Comparison of ENCODE assay signal across 7 cellular contexts in genomic region chr19:34773555-34773864, GRCh38. TPM values are rescaled to one million over a fixed set of nuclear protein-coding genes. Genes with fewer than 3 reads are reported as not detected.
DNase-seq lines count a peak whose midpoint lies in the region; ATAC-seq, FAIRE-seq and TF ChIP-seq lines count a peak whose summit lies in the region.

No MANE protein-coding gene starts in this region.

- no peak for TF ChIP-seq CTCF in HFF-Myc (IDR thresholded peaks at IDR 0.05; ENCODE audit: low read depth, low read length, missing control alignments)
- no peak for TF ChIP-seq CTCF in activated CD8-positive, alpha-beta T cell treated with anti-CD3 and anti-CD28 coated beads for 36 hours (IDR thresholded peaks at IDR 0.05)

- H3K4me3 ChIP-seq in HFF-Myc (replicated peaks; ENCODE audit: low read depth, low read length) = peak overlapping the region; percentile 80
- H3K4me3 ChIP-seq in iPS-18a (ENCODE audit: low read length) = peak overlapping the region; percentile 78

- no peaks in the 10 kb centered on the region for H3K36me3 ChIP-seq in iPS-18a (ENCODE audit: control insufficient read depth, low read depth, low read length)

- H3K9ac ChIP-seq in iPS-18a (ENCODE audit: low read length) = no peak overlapping the region

- no peak overlapping the region for H3K27ac ChIP-seq in iPS-18a (ENCODE audit: low read length)

- no peaks in the 10 kb centered on the region for H3K36me3 Mint-ChIP-seq in activated CD8-positive, alpha-beta T cell treated with anti-CD3 and anti-CD28 coated beads for 36 hours (ENCODE audit: low read depth)
- H3K36me3 Mint-ChIP-seq in stimulated activated naive B cell treated with anti-CD40 and anti-IgM and Interleukin-4, amounts not matched to agents 10 μg/mL and 1 μg/mL and 100 μg/mL, for 72 hours = peaks cover 8 to 27% of the 10 kb centered on the region in 2 donors

- peaks cover 10% of the 10 kb centered on the region for H3K4me1 Mint-ChIP-seq in activated CD8-positive, alpha-beta T cell treated with anti-CD3 and anti-CD28 coated beads for 36 hours (ENCODE audit: low read depth)
- H3K4me1 Mint-ChIP-seq in stimulated activated naive B cell treated with anti-CD40 and anti-IgM and Interleukin-4, amounts not matched to agents 10 μg/mL and 1 μg/mL and 100 μg/mL, for 72 hours = peaks cover 14% of the 10 kb centered on the region in 2 donors

- ATAC-seq in activated CD8-positive, alpha-beta T cell treated with anti-CD3 and anti-CD28 coated beads for 36 hours = no peak
- ATAC-seq in stimulated activated naive B cell treated with anti-CD40 and anti-IgM and Interleukin-4, amounts not matched to agents 10 μg/mL and 1 μg/mL and 100 μg/mL, for 72 hours (replicated peaks) = no peak

- peaks cover 5% of the 10 kb centered on the region for H3K27me3 ChIP-seq in iPS-18a (ENCODE audit: control insufficient read depth, insufficient read depth, low read length)

- no peak for TF ChIP-seq POLR2A in GM12891 (IDR thresholded peaks at IDR 0.05; ENCODE audit: low read depth, low read length)

- H3K9me3 ChIP-seq in iPS-18a (ENCODE audit: control insufficient read depth, low read depth, low read length) = no peaks in the 10 kb centered on the region

- no peak overlapping the region for H3K27ac Mint-ChIP-seq in activated CD8-positive, alpha-beta T cell treated with anti-CD3 and anti-CD28 coated beads for 36 hours
- H3K27ac Mint-ChIP-seq in stimulated activated naive B cell treated with anti-CD40 and anti-IgM and Interleukin-4, amounts not matched to agents 10 μg/mL and 1 μg/mL and 100 μg/mL, for 72 hours = no peak overlapping the region

- DNase-seq in HFF-Myc (ENCODE audit: extremely low read depth, low read depth) (no peak), GM12891 (ENCODE audit: insufficient read length, low spot score) (no peak), posterior vena cava (ENCODE audit: low spot score) (no peak)
- DNase-seq in activated CD8-positive, alpha-beta T cell treated with anti-CD3 and anti-CD28 coated beads for 36 hours = no peak
- no peak for DNase-seq in stimulated activated naive B cell treated with anti-CD40 and anti-IgM and Interleukin-4, amounts not matched to agents 10 μg/mL and 1 μg/mL and 100 μg/mL, for 72 hours
- no peak for DNase-seq in stimulated activated CD8-positive, alpha-beta memory T cell treated with anti-CD3 and anti-CD28 coated beads, Interleukin-4, amount 100 ng/mL, for 48 hours

- peaks cover 6% of the 10 kb centered on the region for H3K27me3 Mint-ChIP-seq in activated CD8-positive, alpha-beta T cell treated with anti-CD3 and anti-CD28 coated beads for 36 hours
- peaks cover 26% of the 10 kb centered on the region in 2 donors for H3K27me3 Mint-ChIP-seq in stimulated activated naive B cell treated with anti-CD40 and anti-IgM and Interleukin-4, amounts not matched to agents 10 μg/mL and 1 μg/mL and 100 μg/mL, for 72 hours

- intact Hi-C loops in activated CD8-positive, alpha-beta T cell treated with anti-CD3 and anti-CD28 coated beads for 36 hours (cut with micrococcal nuclease) = no loop called here
- intact Hi-C loops in posterior vena cava (cut with DNase I) = no loop called here

- POLR2A ChIA-PET in activated CD8-positive, alpha-beta T cell treated with anti-CD3 and anti-CD28 coated beads for 36 hours (lab: Charles Lee) = no interaction called here

- FAIRE-seq in GM12891 (lab: Jason Lieb, UNC) = no peak

- peak overlapping the region; percentile 91 for H3K4me3 Mint-ChIP-seq in activated CD8-positive, alpha-beta T cell treated with anti-CD3 and anti-CD28 coated beads for 36 hours
- H3K4me3 Mint-ChIP-seq in stimulated activated naive B cell treated with anti-CD40 and anti-IgM and Interleukin-4, amounts not matched to agents 10 μg/mL and 1 μg/mL and 100 μg/mL, for 72 hours = peak overlapping the region; percentile 89 to 91

- H3K9me3 Mint-ChIP-seq in activated CD8-positive, alpha-beta T cell treated with anti-CD3 and anti-CD28 coated beads for 36 hours = peaks cover 4% of the 10 kb centered on the region
- H3K9me3 Mint-ChIP-seq in stimulated activated naive B cell treated with anti-CD40 and anti-IgM and Interleukin-4, amounts not matched to agents 10 μg/mL and 1 μg/mL and 100 μg/mL, for 72 hours = peaks cover 9 to 10% of the 10 kb centered on the region in 2 donors

- CTCF ChIA-PET in activated CD8-positive, alpha-beta T cell treated with anti-CD3 and anti-CD28 coated beads for 36 hours (lab: Charles Lee) = no interaction called here

- H3K4me1 ChIP-seq in iPS-18a (ENCODE audit: control insufficient read depth, low read depth, low read length) = no peaks in the 10 kb centered on the region

TF ChIP-seq in GM12891, 5 proteins besides CTCF, POLR2A, EP300 and RAD21:
- TF ChIP-seq TAF1 (IDR thresholded peaks at IDR 0.05; ENCODE audit: low read depth, low read length) (no peak), SPI1 (IDR thresholded peaks at IDR 0.05; ENCODE audit: low read depth, low read length) (no peak), POU2F2 (IDR thresholded peaks at IDR 0.05; ENCODE audit: low read depth, low read length) (no peak), PAX5 (IDR thresholded peaks at IDR 0.05; ENCODE audit: insufficient read depth, low read length, severe bottlenecking) (no peak), POLR2AphosphoS5 (IDR thresholded peaks at IDR 0.05; ENCODE audit: low read depth, low read length) (no peak)

RNA-seq across cellular contexts. Expression of gene ZNF599, which starts 0.5 kb away (rescaled TPM):
- total RNA-seq in activated CD8-positive, alpha-beta T cell treated with anti-CD3 and anti-CD28 coated beads for 36 hours = 1 to 10 TPM; 3.5 to 5.0 TPM
- polyA plus RNA-seq in GM12891 (2012; ENCODE audit: low read depth, missing spikeins) = 2.2 TPM
- 1 to 10 TPM; 4.1 to 5.8 TPM for total RNA-seq in posterior vena cava

RNA-seq across cellular contexts. Expression of gene ZNF181, which starts 39.5 kb away (rescaled TPM):
- total RNA-seq in activated CD8-positive, alpha-beta T cell treated with anti-CD3 and anti-CD28 coated beads for 36 hours = 1 to 10 TPM; 2.8 to 5.1 TPM
- 4.4 TPM for polyA plus RNA-seq in GM12891 (2012; ENCODE audit: low read depth, missing spikeins)
- 10 to 100 TPM; 10.0 to 12.1 TPM for total RNA-seq in posterior vena cava
